10 cellular contexts compared by ENCODE assay signal in the genomic region with DNA sequence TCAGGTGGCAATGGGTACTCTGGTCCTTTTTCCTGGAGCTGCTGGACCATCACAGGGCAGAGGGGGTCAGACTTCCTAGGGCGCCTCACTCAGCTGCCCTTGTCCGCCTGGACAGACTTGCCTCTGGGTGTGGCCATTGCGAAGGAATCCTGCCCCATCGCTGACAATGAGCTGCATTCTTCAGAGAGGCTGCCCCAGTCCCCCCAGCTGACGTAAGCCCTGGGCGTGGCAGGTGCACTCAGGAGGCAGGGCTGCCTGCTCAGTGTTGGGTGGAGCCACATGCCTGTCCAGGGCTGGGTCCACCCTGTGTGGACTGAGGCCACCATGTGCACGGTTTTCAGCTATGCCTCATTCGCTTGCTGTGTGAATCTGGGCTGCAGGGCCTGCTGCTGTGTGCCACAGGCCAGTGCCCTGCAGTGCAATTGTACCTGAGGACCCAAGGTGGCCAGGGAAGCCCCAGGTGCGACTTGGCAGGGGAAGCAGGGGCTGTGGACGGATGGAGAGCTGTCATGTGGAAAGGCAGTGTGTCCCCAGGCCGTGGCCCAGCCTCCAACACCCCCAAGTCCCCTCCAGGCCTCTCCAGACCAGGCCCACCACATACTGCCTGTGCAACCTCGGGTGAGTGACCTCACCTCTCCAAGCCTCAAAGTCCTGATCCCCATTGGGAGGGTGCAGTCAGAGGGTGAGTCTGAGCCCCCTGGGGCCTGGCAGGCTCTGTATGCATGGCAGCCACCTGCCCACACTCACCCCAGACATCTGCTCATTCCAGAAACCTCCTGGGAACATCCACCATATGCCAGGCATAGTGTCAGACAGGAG. TPM values are rescaled to one million over a fixed set of nuclear protein-coding genes. Genes with fewer than 3 reads are reported as not detected.
DNase-seq lines count a peak whose midpoint lies in the region; ATAC-seq, FAIRE-seq and TF ChIP-seq lines count a peak whose summit lies in the region.
"Had no signal": no experiment of that assay in that cellular context is flagged by ENCODE, and none has a peak within 500 bp of the region (broad histone marks: within the 10 kb centered on the region; RNA-seq: fewer than 3 reads in every experiment).

No MANE protein-coding gene starts in this region.

- peak; percentile 98 for FAIRE-seq in K562 (lab: Jason Lieb, UNC)
- peak; percentile 98 for FAIRE-seq in keratinocyte (lab: Jason Lieb, UNC)

- in situ Hi-C loops in K562 (cut with MboI), result no loop called here

- WGBS in K562 (ENCODE audit: insufficient coverage, low coverage, missing lambda C conversion rate), result 13% methylated on average over 11 of the region's 12 CpGs
- WGBS in upper lobe of left lung, 2 donors, result 69 to 74% methylated on average over 6 to 11 of the region's 12 CpGs

- H3K27ac ChIP-seq in K562 (ENCODE audit: extremely low read depth, low read depth, low read length) (no peak overlapping the region), keratinocyte (ENCODE audit: control insufficient read depth, insufficient read depth, low read length) (peak overlapping the region; percentile 89), upper lobe of left lung (peak overlapping the region; percentile 49 to 72 (median 62))

- TF ChIP-seq EP300 in K562 (IDR thresholded peaks at IDR 0.05; ENCODE audit: low read length), result no peak
- peak in 1 of 4 donors; percentile 57 for TF ChIP-seq EP300 in upper lobe of left lung (IDR thresholded peaks at IDR 0.05)

- TF ChIP-seq RAD21 in K562 (CRISPR knock-in tag; conservative IDR thresholded peaks at IDR 0.05 in 1 of 2, IDR thresholded peaks at IDR 0.05 in 1 of 2), result no peak

- H3K4me1 ChIP-seq in K562 (replicated peaks in 1 of 2; ENCODE audit: control insufficient read depth in 2 of 2, insufficient read depth in 2 of 2, low read length in 2 of 2) (peaks cover 24 to 31% of the 10 kb centered on the region in 2 experiments; a peak in 4 of 5 replicates), keratinocyte (ENCODE audit: control insufficient read depth, extremely low read depth, insufficient read depth, low read length) (peaks cover 33% of the 10 kb centered on the region), upper lobe of left lung (peaks cover 24 to 46% (median 28%) of the 10 kb centered on the region in 4 donors)

- H3K9me1 ChIP-seq in K562 (ENCODE audit: control insufficient read depth, insufficient read depth, low read length), result no peaks in the 10 kb centered on the region
- H3K9me1 ChIP-seq in keratinocyte (ENCODE audit: control insufficient read depth, extremely low read depth, insufficient read depth, low read length), result peaks cover 3% of the 10 kb centered on the region

- dilution Hi-C loops in keratinocyte (cut with MboI; ENCODE audit: extremely low pct_ligation_motif_present, low sequenced_read_pairs), result no loop called here

- POLR2A ChIA-PET in K562 (lab: Yijun Ruan, JAX), result interaction anchor here (0.6 to 1.1 kb wide), 6 partner anchors 12 to 78 kb away, joined by 3 to 6 read pairs (median 3); no protein-coding TSS in a partner anchor

- no TSS peak for BruUV-seq in K562 (replicated peaks; lab: Mats Ljungman, UMichigan)

- H3K9me3 ChIP-seq in K562 (replicated peaks; ENCODE audit: control insufficient read depth, insufficient read depth, low read depth, low read length) (no peaks in the 10 kb centered on the region), keratinocyte (ENCODE audit: control insufficient read depth, low read depth, low read length) (no peaks in the 10 kb centered on the region), upper lobe of left lung (no peaks in the 10 kb centered on the region)

- ATAC-seq in K562, result peak; percentile 100
- ATAC-seq in upper lobe of left lung (ENCODE audit: low FRiP score in 2 of 2), result peak; percentile 93 to 94

- no peak overlapping the region for H3K4me3 ChIP-seq in K562
- peak overlapping the region in 1 of 3 experiments; percentile 26 for H3K4me3 ChIP-seq in keratinocyte (ENCODE audit: control insufficient read depth in 2 of 3, extremely low read depth in 1 of 3, insufficient read depth in 2 of 3, low read depth in 1 of 3, low read length in 3 of 3)
- no peak overlapping the region for H3K4me3 ChIP-seq in upper lobe of left lung

- H4K20me1 ChIP-seq in K562 (replicated peaks; ENCODE audit: control insufficient read depth, insufficient read depth, low read length) (no peaks in the 10 kb centered on the region), keratinocyte (ENCODE audit: control insufficient read depth, extremely low read depth, insufficient read depth, low read length) (no peaks in the 10 kb centered on the region)

- H3K9ac ChIP-seq in K562 (ENCODE audit: insufficient read depth in 1 of 2, low read depth in 2 of 2, low read length in 2 of 2) (peak overlapping the region in 1 of 2 experiments; percentile 85; a peak in 2 of 4 replicates), keratinocyte (ENCODE audit: control insufficient read depth, extremely low read depth, insufficient read depth, low read length) (peak overlapping the region; percentile 74)

- peak overlapping the region; percentile 59 for H3K4me2 ChIP-seq in K562 (ENCODE audit: insufficient read depth, low read length)
- peak overlapping the region; percentile 76 for H3K4me2 ChIP-seq in keratinocyte (ENCODE audit: control insufficient read depth, extremely low read depth, insufficient read depth, low read depth, low read length)

- DNase-seq in NCI-H2227 (lab: John Stamatoyannopoulos, UW; ENCODE audit: unreplicated experiment) (peak; percentile 44), NCI-H2227 treated with DMSO at 0.1 percent for 48 hours (lab: John Stamatoyannopoulos, UW) (no peak), K562 (ENCODE audit: extremely low read depth in 1 of 4, low spot score in 3 of 4) (peak; percentile 87 to 91 (median 90)), keratinocyte (ENCODE audit: low read depth, low spot score) (peak; percentile 92), upper lobe of left lung (peak; percentile 85 to 93), SKM-1 treated with dmso at 0.1 percent for 144 hours (lab: John Stamatoyannopoulos, UW; ENCODE audit: unreplicated experiment) (no peak)
- DNase-seq in stimulated activated CD4-positive, alpha-beta T cell treated with anti-CD3 and anti-CD28 coated beads, Interleukin-15, amount 100 ng/mL, for 24 hours, result no peak
- no peak for DNase-seq in activated CD4-positive, alpha-beta T cell treated with anti-CD3 and anti-CD28 coated beads for 48 hours
- DNase-seq: activated naive CD8-positive, alpha-beta T cell treated with anti-CD3 and anti-CD28 coated beads, Interleukin-2, amount 10 ng/mL, durations not matched to agents 7 days and 5 days had no signal

- no peak for TF ChIP-seq CTCF in K562 (IDR thresholded peaks at IDR 0.05 in 2 of 3, conservative IDR thresholded peaks at IDR 0.05 in 1 of 3; ENCODE audit: insufficient read depth in 2 of 3, low read depth in 1 of 3, low read length in 3 of 3)
- peak in 1 of 3 experiments; percentile 10 for TF ChIP-seq CTCF in keratinocyte (optimal IDR thresholded peaks at IDR 0.05 in 1 of 3, IDR thresholded peaks at IDR 0.05 in 1 of 3, conservative IDR thresholded peaks at IDR 0.05 in 1 of 3; ENCODE audit: extremely low read depth in 1 of 3, insufficient read depth in 2 of 3, low read length in 3 of 3)
- TF ChIP-seq CTCF in upper lobe of left lung (IDR thresholded peaks at IDR 0.05), result peak in 1 of 6 experiments; percentile 21

- H2AFZ ChIP-seq in K562 (ENCODE audit: low read depth, low read length), result peak overlapping the region; percentile 80
- peak overlapping the region; percentile 43 for H2AFZ ChIP-seq in keratinocyte (ENCODE audit: control insufficient read depth, low read length)

- H3K36me3 ChIP-seq in K562 (ENCODE audit: control insufficient read depth, insufficient read depth, low read length) (no peaks in the 10 kb centered on the region), keratinocyte (ENCODE audit: control insufficient read depth in 2 of 2, extremely low read depth in 1 of 2, insufficient read depth in 2 of 2, low read length in 2 of 2) (no peaks in the 10 kb centered on the region), upper lobe of left lung (no peaks in the 10 kb centered on the region)

- TF ChIP-seq POLR2A in K562 (conservative IDR thresholded peaks at IDR 0.05) (no peak; the same call in 1 of the 2 replicates), upper lobe of left lung (IDR thresholded peaks at IDR 0.05) (no peak)

- CTCF ChIA-PET in K562 (lab: Yijun Ruan, JAX; ENCODE audit: low intra/inter-chr PET ratio), result no interaction called here

- H3K27me3 ChIP-seq in K562 (ENCODE audit: control insufficient read depth in 2 of 2, insufficient read depth in 2 of 2, low read length in 2 of 2) (no peaks in the 10 kb centered on the region), keratinocyte (ENCODE audit: control insufficient read depth, extremely low read depth, insufficient read depth, low read length) (no peaks in the 10 kb centered on the region), upper lobe of left lung (no peaks in the 10 kb centered on the region)

- H3K79me2 ChIP-seq in K562 (ENCODE audit: control insufficient read depth, insufficient read depth, low read length), result no peaks in the 10 kb centered on the region
- no peaks in the 10 kb centered on the region for H3K79me2 ChIP-seq in keratinocyte (ENCODE audit: control insufficient read depth, insufficient read depth, low read length)

- intact Hi-C loops in K562 (cut with micrococcal nuclease), result no loop called here

RNA-seq across cellular contexts. Expression of a gene that starts 14.0 kb away (rescaled TPM):
- total RNA-seq in K562 (2011; cell fraction: chromatin; rRNA removed; ENCODE audit: low replicate concordance), result 73.2 and 115 TPM in 2 replicates
- total RNA-seq in K562 (2011; cell fraction: nucleolus; rRNA removed), result 49.1 and 50.7 TPM in 2 replicates
- 59.9 and 61.7 TPM in 2 replicates for total RNA-seq in K562 (2011; cell fraction: nucleoplasm; rRNA removed)
- 49.0 and 70.2 TPM in 2 replicates for total RNA-seq in K562 (2014; rRNA removed)
- total RNA-seq in K562 (2014; rRNA removed; fragmentation: Illumina TruSeq; extraction: Trizol), result 29.2 and 33.4 TPM in 2 replicates
- 41.3 and 41.8 TPM in 2 replicates for total RNA-seq in K562 (2015; rRNA removed; fragmentation: Illumina TruSeq; extraction: Trizol)
- 71.0 and 72.6 TPM in 2 replicates for total RNA-seq in K562 (2021)
- polyA plus RNA-seq in K562 (2011; rRNA removed), result 22.8 and 28.6 TPM in 2 replicates
- 21.1 and 26.2 TPM in 2 replicates for polyA plus RNA-seq in K562 (2011; cell fraction: cytosol; rRNA removed)
- 35.5 and 45.4 TPM in 2 replicates for polyA plus RNA-seq in K562 (2011; cell fraction: nucleus; rRNA removed)
- polyA plus RNA-seq in K562 (2012), result 36.3 and 45.7 TPM in 2 replicates
- polyA plus RNA-seq in K562 (2014; fragmentation: Illumina TruSeq; extraction: Trizol), result 28.7 and 30.1 TPM in 2 replicates
- 10 to 100 TPM; 10.0 to 10.1 TPM for polyA plus RNA-seq in K562 (2014; fragmentation: Nextera tagmentation; extraction: Ambion mirVana)
- 32.0 and 37.6 TPM in 2 replicates for polyA plus RNA-seq in K562 (2014; rRNA removed)
- polyA minus RNA-seq in K562 (2011; rRNA and poly(A)+ RNA removed), result 30.8 and 32.1 TPM in 2 replicates
- 20.0 and 30.2 TPM in 2 replicates for polyA minus RNA-seq in K562 (2011; cell fraction: cytosol; rRNA and poly(A)+ RNA removed)
- polyA minus RNA-seq in K562 (2011; cell fraction: nucleus; rRNA and poly(A)+ RNA removed), result 21.0 and 28.3 TPM in 2 replicates
- polyA plus RNA-seq in keratinocyte, result 76.4 to 113 TPM (median 93.2 TPM) in 3 replicates
- polyA plus RNA-seq in keratinocyte (2011; ENCODE audit: low read depth), result 241 TPM
- 61.6 and 75.3 TPM in 2 replicates for polyA plus RNA-seq in keratinocyte (2011; cell fraction: cytosol; rRNA removed)
- 160 and 188 TPM in 2 replicates for polyA plus RNA-seq in keratinocyte (2011; cell fraction: nucleus; rRNA removed)
- 132 and 155 TPM in 2 replicates for polyA plus RNA-seq in keratinocyte (2012; ENCODE audit: low replicate concordance)
- 188 to 396 TPM (median 205 TPM) in 3 replicates for polyA minus RNA-seq in keratinocyte
- 102 TPM for polyA minus RNA-seq in keratinocyte (2011; cell fraction: cytosol; rRNA and poly(A)+ RNA removed)
- 123 and 162 TPM in 2 replicates for polyA minus RNA-seq in keratinocyte (2011; cell fraction: nucleus; rRNA and poly(A)+ RNA removed)
- 100 to 1,000 TPM; 201 to 380 (median 285) TPM for total RNA-seq in upper lobe of left lung

RNA-seq across cellular contexts. Expression of a gene that starts 56.4 kb away (rescaled TPM):
- total RNA-seq in K562 (2011; cell fraction: chromatin; rRNA removed; ENCODE audit: low replicate concordance), result not detected in 2 replicates
- total RNA-seq in K562 (2011; cell fraction: nucleolus; rRNA removed), result not detected in 2 replicates
- not detected in 2 replicates for total RNA-seq in K562 (2011; cell fraction: nucleoplasm; rRNA removed)
- not detected in 2 replicates for total RNA-seq in K562 (2014; rRNA removed)
- total RNA-seq in K562 (2014; rRNA removed; fragmentation: Illumina TruSeq; extraction: Trizol), result not detected in 2 replicates
- total RNA-seq in K562 (2015; rRNA removed; fragmentation: Illumina TruSeq; extraction: Trizol), result not detected in 2 replicates
- total RNA-seq in K562 (2021), result 0.31 TPM in 1 of 2 replicates, not detected in the other
- not detected in 2 replicates for polyA plus RNA-seq in K562 (2011; rRNA removed)
- polyA plus RNA-seq in K562 (2011; cell fraction: cytosol; rRNA removed), result not detected in 2 replicates
- not detected in 2 replicates for polyA plus RNA-seq in K562 (2011; cell fraction: nucleus; rRNA removed)
- 0.11 TPM in 1 of 2 replicates, not detected in the other for polyA plus RNA-seq in K562 (2012)
- not detected in 2 replicates for polyA plus RNA-seq in K562 (2014; fragmentation: Illumina TruSeq; extraction: Trizol)
- polyA plus RNA-seq in K562 (2014; fragmentation: Nextera tagmentation; extraction: Ambion mirVana), result not detected
- not detected in 2 replicates for polyA plus RNA-seq in K562 (2014; rRNA removed)
- not detected in 2 replicates for polyA minus RNA-seq in K562 (2011; rRNA and poly(A)+ RNA removed)
- polyA minus RNA-seq in K562 (2011; cell fraction: cytosol; rRNA and poly(A)+ RNA removed), result not detected in 2 replicates
- not detected in 2 replicates for polyA minus RNA-seq in K562 (2011; cell fraction: nucleus; rRNA and poly(A)+ RNA removed)
- polyA plus RNA-seq in keratinocyte, result 0.09 TPM in 1 of 3 replicates, not detected in the others
- polyA plus RNA-seq in keratinocyte (2011; ENCODE audit: low read depth), result not detected
- polyA plus RNA-seq in keratinocyte (2011; cell fraction: cytosol; rRNA removed), result not detected in 2 replicates
- not detected in 2 replicates for polyA plus RNA-seq in keratinocyte (2011; cell fraction: nucleus; rRNA removed)
- polyA plus RNA-seq in keratinocyte (2012; ENCODE audit: low replicate concordance), result not detected in 2 replicates
- not detected in 3 replicates for polyA minus RNA-seq in keratinocyte
- not detected for polyA minus RNA-seq in keratinocyte (2011; cell fraction: cytosol; rRNA and poly(A)+ RNA removed)
- not detected in 2 replicates for polyA minus RNA-seq in keratinocyte (2011; cell fraction: nucleus; rRNA and poly(A)+ RNA removed)
- total RNA-seq in upper lobe of left lung, result 1 to 10 TPM in 4 of 6 donors, under 1 TPM in 1, not detected in 1; 0.57 to 6.3 (median 2.1) TPM
- total RNA-seq: activated naive CD8-positive, alpha-beta T cell treated with anti-CD3 and anti-CD28 coated beads, Interleukin-2, amount 10 ng/mL, durations not matched to agents 7 days and 5 days had no signal
- polyA plus RNA-seq: AG04450 had no signal

Comparison
In these comparisons a context has a peak if more than half of its experiments do, and no peak if none do; other contexts are left out.
1. DNase-seq: peak in NCI-H2227 (single experiment), K562 (4 of 4), keratinocyte (single experiment) and upper lobe of left lung (2 of 2); none in NCI-H2227 treated with DMSO at 0.1 percent for 48 hours (single experiment), SKM-1 treated with dmso at 0.1 percent for 144 hours (single experiment), stimulated activated CD4-positive, alpha-beta T cell treated with anti-CD3 and anti-CD28 coated beads, Interleukin-15, amount 100 ng/mL, for 24 hours (single experiment) and activated CD4-positive, alpha-beta T cell treated with anti-CD3 and anti-CD28 coated beads for 48 hours (single experiment).